13 cellular contexts compared by ENCODE assay signal in the genomic region with DNA sequence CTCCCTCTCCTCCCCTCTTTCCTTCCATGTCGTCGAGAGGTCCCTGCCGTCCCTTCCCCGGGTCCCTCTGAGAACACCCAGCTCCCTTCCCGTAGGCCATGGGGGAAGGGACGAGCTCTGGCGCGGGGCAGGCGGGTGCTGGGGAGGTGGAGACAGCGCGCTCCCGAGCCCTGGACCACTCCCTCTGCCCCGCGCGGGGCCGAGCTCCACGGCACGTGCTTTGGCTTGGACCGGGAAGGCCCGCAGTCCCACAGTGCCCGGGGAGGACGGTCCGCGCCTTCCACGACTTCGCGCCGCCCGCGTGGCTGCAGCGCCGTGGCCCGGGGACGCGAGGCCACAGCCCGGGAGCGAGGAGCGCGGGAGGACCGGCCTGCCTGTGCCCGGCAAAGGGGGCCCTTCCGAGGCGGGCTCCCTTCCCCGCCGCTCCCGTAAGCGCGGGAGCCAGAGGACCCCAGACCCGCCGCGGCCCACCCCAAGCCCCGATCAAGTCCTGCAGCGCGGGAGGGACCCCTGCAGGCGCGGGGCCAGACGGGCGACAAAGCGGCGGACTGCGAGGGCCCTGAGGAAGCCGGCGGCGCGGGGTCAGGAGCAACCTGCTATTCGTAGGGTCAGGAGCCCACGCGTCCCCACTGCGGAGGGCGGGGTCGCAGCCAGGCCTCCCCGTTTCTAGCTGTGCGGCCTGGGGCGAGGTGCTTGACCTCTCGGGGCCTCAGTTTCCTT.
DNase-seq lines count a peak whose midpoint lies in the region; ATAC-seq, FAIRE-seq and TF ChIP-seq lines count a peak whose summit lies in the region.
"Had no signal": no experiment of that assay in that cellular context is flagged by ENCODE, and none has a peak within 500 bp of the region (broad histone marks: within the 10 kb centered on the region; RNA-seq: fewer than 3 reads in every experiment).

No MANE protein-coding gene starts in this region.

- ATAC-seq in gastrocnemius medialis (no peak), GM19397 (IDR thresholded peaks at IDR 0.05; ENCODE audit: unreplicated experiment) (no peak), HG03520 (IDR thresholded peaks at IDR 0.05; ENCODE audit: unreplicated experiment) (no peak), HG03439 (IDR thresholded peaks at IDR 0.05; ENCODE audit: unreplicated experiment) (no peak)
- ATAC-seq: PC-3 had no signal

- POLR2A ChIA-PET in H1 (lab: Charles Lee; ENCODE audit: partially characterized antibody) = interaction anchor here (0.6 to 1.3 kb wide), 6 partner anchors 11 to 1129 kb away, joined by 3 to 7 read pairs (median 3); no protein-coding TSS in a partner anchor

- H2AFZ ChIP-seq in H1 (ENCODE audit: low read length) = no peak overlapping the region

- H3K9me3 ChIP-seq in H1 (ENCODE audit: insufficient read depth in 2 of 2, low read depth in 1 of 2, low read length in 1 of 2) (no peaks in the 10 kb centered on the region), gastrocnemius medialis (no peaks in the 10 kb centered on the region)

- 9% methylated on average over 26 of the region's 75 CpGs; no CpG with 5 or more reads in 1 of the 2 experiments for WGBS in H1 (ENCODE audit: extremely low coverage in 1 of 2, insufficient coverage in 1 of 2, insufficient read length in 1 of 2, insufficient replicate concordance in 2 of 2, low coverage in 1 of 2, low lambda C conversion rate in 2 of 2, missing lambda C conversion rate in 1 of 2), 2 experiments

- H3K23me2 ChIP-seq in H1 (ENCODE audit: low read depth, low read length) = peaks cover 13% of the 10 kb centered on the region; the same call in 1 of the 2 replicates

- H3K79me2 ChIP-seq in H1 (ENCODE audit: control insufficient read depth in 1 of 2, insufficient read depth in 2 of 2, low read length in 2 of 2) = no peaks in the 10 kb centered on the region

- no peak for TF ChIP-seq EP300 in H1 (IDR thresholded peaks at IDR 0.05; ENCODE audit: borderline replicate concordance in 1 of 2, low read depth in 2 of 2, low read length in 2 of 2)

- peak overlapping the region; percentile 32; the same call in 1 of the 2 replicates for H3K18ac ChIP-seq in H1 (ENCODE audit: extremely low read depth, low read length)

- H3K4me3 ChIP-seq in HFF-Myc (replicated peaks; ENCODE audit: low read depth, low read length) (peak overlapping the region; percentile 13), H1 (ENCODE audit: extremely low read depth in 1 of 4, insufficient read depth in 2 of 4, low read depth in 3 of 4, low read length in 4 of 4) (peak overlapping the region; percentile 10 to 59 (median 34)), kidney epithelial cell (ENCODE audit: low read depth, low read length) (peak overlapping the region; percentile 24), gastrocnemius medialis (peak overlapping the region in 3 of 4 donors; percentile 12 to 43 (median 25))

- intact Hi-C loops in gastrocnemius medialis (cut with DNase I; ENCODE audit: low total_unique reads) = loop anchor here (2.0 kb wide), 1 partner anchor 222 kb away; no protein-coding TSS in a partner anchor

- TF ChIP-seq RAD21 in H1 (IDR thresholded peaks at IDR 0.05 in 1 of 2, conservative IDR thresholded peaks at IDR 0.05 in 1 of 2; ENCODE audit: low read depth in 2 of 2, low read length in 2 of 2) = no peak

- CTCF ChIA-PET in H1 (lab: Charles Lee; ENCODE audit: partially characterized antibody) = interaction anchor here (0.6 to 7.9 kb wide), 20 partner anchors 10 to 293 kb away, joined by 3 to 78 read pairs (median 4); partner anchors contain the start of gene ATXN10

- no peak for TF ChIP-seq CTCF in HFF-Myc (IDR thresholded peaks at IDR 0.05; ENCODE audit: low read depth, low read length, missing control alignments)
- no peak for TF ChIP-seq CTCF in H1 (IDR thresholded peaks at IDR 0.05; ENCODE audit: control extremely low read depth in 1 of 3, insufficient read depth in 1 of 3, low read depth in 1 of 3, low read length in 3 of 3)
- no peak for TF ChIP-seq CTCF in kidney epithelial cell (IDR thresholded peaks at IDR 0.05; ENCODE audit: insufficient read depth, low read length, poor library complexity, severe bottlenecking)
- TF ChIP-seq CTCF in gastrocnemius medialis (IDR thresholded peaks at IDR 0.05 in 4 of 5, conservative IDR thresholded peaks at IDR 0.05 in 1 of 5) = no peak

- no peak overlapping the region for H2BK120ac ChIP-seq in H1 (replicated peaks; ENCODE audit: low read depth, low read length)

- H4K5ac ChIP-seq in H1 (ENCODE audit: insufficient read length, low read depth, low read length) = no peak overlapping the region

- H3K56ac ChIP-seq in H1 (replicated peaks; ENCODE audit: insufficient read length, low read depth, low read length) = no peak overlapping the region

- peak overlapping the region; percentile 59 to 88 for H3K4me2 ChIP-seq in H1 (ENCODE audit: insufficient read depth in 1 of 2, low read depth in 2 of 2, low read length in 2 of 2)

- no peak overlapping the region for H2AK5ac ChIP-seq in H1 (ENCODE audit: low read depth, low read length)

- H3K4me1 ChIP-seq in H1 (replicated peaks in 1 of 4; ENCODE audit: control insufficient read depth in 3 of 4, insufficient read depth in 4 of 4, low read length in 3 of 4) (peaks cover 0 to 8% (median 1%) of the 10 kb centered on the region in 4 experiments; a peak in 5 of 7 replicates), gastrocnemius medialis (peaks cover 0 to 9% of the 10 kb centered on the region in 2 donors)

- no peak for DNase-seq in HFF-Myc (ENCODE audit: extremely low read depth, low read depth)
- peak in 1 of 2 experiments; percentile 52 for DNase-seq in H1 (ENCODE audit: low read depth in 1 of 2, low spot score in 2 of 2)
- DNase-seq in kidney epithelial cell (ENCODE audit: low read depth) = no peak
- no peak for DNase-seq in gastrocnemius medialis
- no peak for DNase-seq in AG20443 (ENCODE audit: low spot score)
- DNase-seq: activated CD4-positive, alpha-beta T cell treated with anti-CD3 and anti-CD28 coated beads, Interleukin-2, amount 50 U/mL, for 48 hours; activated naive CD4-positive, alpha-beta T cell treated with anti-CD3 and anti-CD28 coated beads for 36 hours; midbrain; PC-3 had no signal

- no peak overlapping the region for H4K91ac ChIP-seq in H1 (replicated peaks; ENCODE audit: insufficient read length, low read length)

- H3K27me3 ChIP-seq in H1 (replicated peaks in 1 of 4; ENCODE audit: control insufficient read depth in 3 of 4, extremely low read depth in 1 of 4, insufficient read depth in 3 of 4, low read length in 3 of 4) = peaks cover 25 to 62% (median 54%) of the 10 kb centered on the region in 4 experiments
- H3K27me3 ChIP-seq in kidney epithelial cell (ENCODE audit: control insufficient read depth, insufficient read depth, low read length) = peaks cover 39% of the 10 kb centered on the region
- H3K27me3 ChIP-seq in gastrocnemius medialis = peaks cover 31 to 37% (median 36%) of the 10 kb centered on the region in 3 donors

- TF ChIP-seq POLR2A in H1 (IDR thresholded peaks at IDR 0.05; ENCODE audit: control extremely low read depth in 1 of 2, low read depth in 2 of 2, low read length in 2 of 2) = no peak
- TF ChIP-seq POLR2A in gastrocnemius medialis (IDR thresholded peaks at IDR 0.05) = no peak

- no peak overlapping the region for H2BK5ac ChIP-seq in H1 (ENCODE audit: low read depth, low read length)

- no peak for FAIRE-seq in H1 (lab: Jason Lieb, UNC)
- FAIRE-seq: frontal cortex had no signal

- H3K36me3 ChIP-seq in H1 (ENCODE audit: control insufficient read depth in 2 of 4, insufficient read depth in 4 of 4, low read length in 3 of 4) (no peaks in the 10 kb centered on the region), kidney epithelial cell (ENCODE audit: control insufficient read depth, insufficient read depth, low read length) (no peaks in the 10 kb centered on the region), gastrocnemius medialis (no peaks in the 10 kb centered on the region)

- no peak overlapping the region for H3K23ac ChIP-seq in H1 (ENCODE audit: insufficient read length)

- no peak overlapping the region for H3K9ac ChIP-seq in H1 (replicated peaks in 1 of 4; ENCODE audit: extremely low read depth in 1 of 4, low read depth in 3 of 4, low read length in 3 of 4)

- H4K8ac ChIP-seq in H1 (ENCODE audit: extremely low read depth, insufficient read depth, low read length) = peak overlapping the region; percentile 83

- no peak overlapping the region for H3K14ac ChIP-seq in H1 (ENCODE audit: insufficient read length)

- no peaks in the 10 kb centered on the region for H3K79me1 ChIP-seq in H1 (ENCODE audit: low read depth, low read length)

- H3K27ac ChIP-seq in H1 (ENCODE audit: low read depth, low read length) (no peak overlapping the region), gastrocnemius medialis (no peak overlapping the region)

- H2BK20ac ChIP-seq in H1 (ENCODE audit: low read length) = no peak overlapping the region

- no peak overlapping the region; the same call in 1 of the 2 replicates for H2BK12ac ChIP-seq in H1 (ENCODE audit: low read depth, low read length)

- no peak overlapping the region for H2BK15ac ChIP-seq in H1 (ENCODE audit: low read length)

- H4K20me1 ChIP-seq in H1 (replicated peaks in 1 of 2; ENCODE audit: control insufficient read depth in 1 of 2, insufficient read depth in 2 of 2, low read length in 2 of 2) = peaks cover 10 to 15% of the 10 kb centered on the region in 2 experiments

- in situ Hi-C loops in gastrocnemius medialis (cut with MboI; ENCODE audit: low sequenced_read_pairs in 4 of 4) = loop anchor here in 1 of 4 donors (25.0 kb wide), 1 partner anchor 229 kb away; no protein-coding TSS in a partner anchor

- H3K4ac ChIP-seq in H1 (replicated peaks; ENCODE audit: insufficient read length, low read depth, low read length) = no peak overlapping the region

TF ChIP-seq in H1, 55 proteins besides CTCF, POLR2A, EP300 and RAD21:
- TF ChIP-seq, protein P1, sequence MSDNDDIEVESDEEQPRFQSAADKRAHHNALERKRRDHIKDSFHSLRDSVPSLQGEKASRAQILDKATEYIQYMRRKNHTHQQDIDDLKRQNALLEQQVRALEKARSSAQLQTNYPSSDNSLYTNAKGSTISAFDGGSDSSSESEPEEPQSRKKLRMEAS (IDR thresholded peaks at IDR 0.05) = peak; percentile 41
- peak; percentile 80 for TF ChIP-seq SUZ12 (IDR thresholded peaks at IDR 0.05; ENCODE audit: low read length)
- TF ChIP-seq RNF2 (IDR thresholded peaks at IDR 0.05; ENCODE audit: borderline replicate concordance, low read depth, low read length, missing control alignments, poor library complexity, severe bottlenecking) = peak; percentile 3
- TF ChIP-seq CTBP2 (IDR thresholded peaks at IDR 0.05; ENCODE audit: borderline replicate concordance, insufficient read depth, insufficient read length, low read length) = no peak
